Comparison of ENCODE assay signal across 26 cellular contexts in the genomic region with DNA sequence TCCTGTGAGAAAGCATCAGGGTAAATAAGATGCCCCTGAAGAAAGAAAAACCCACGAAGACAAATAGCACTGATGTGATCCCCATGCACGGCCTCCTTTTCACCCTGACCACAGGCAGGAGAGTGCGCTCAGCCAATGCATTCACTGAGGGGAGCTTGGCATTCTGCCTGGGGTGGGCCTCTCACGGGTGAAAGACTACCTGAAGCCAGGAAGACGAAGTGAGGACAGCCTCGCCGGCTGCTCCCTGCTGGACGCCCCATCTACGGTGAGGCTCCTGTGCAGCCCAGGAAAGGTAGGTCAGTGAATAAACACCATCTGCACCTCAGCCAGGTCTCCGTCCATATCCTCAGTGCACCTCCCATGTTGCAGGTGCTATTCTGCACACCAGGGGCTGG. TPM values are rescaled to one million over a fixed set of nuclear protein-coding genes. Genes with fewer than 3 reads are reported as not detected.
"Had no signal": no experiment of that assay in that cellular context is flagged by ENCODE, and none has a peak within 500 bp of the region (broad histone marks: within the 10 kb centered on the region; RNA-seq: fewer than 3 reads in every experiment).

No MANE protein-coding gene starts in this region.

- H3K9me3 ChIP-seq: adrenal gland, body of pancreas, colonic mucosa, prostate gland, upper lobe of left lung had no signal

- ATAC-seq: body of pancreas; effector memory CD8-positive, alpha-beta T cell; natural killer cell had no signal

- H3K4me3 ChIP-seq: adrenal gland, body of pancreas, colonic mucosa, prostate gland, smooth muscle cell, upper lobe of left lung had no signal

- DNase-seq: activated CD4-positive, alpha-beta T cell treated with anti-CD3 and anti-CD28 coated beads for 4 hours; activated CD4-positive, alpha-beta T cell treated with anti-CD3 and anti-CD28 coated beads, Interleukin-2, amount 50 U/mL, for 48 hours; activated CD8-positive, alpha-beta memory T cell treated with anti-CD3 and anti-CD28 coated beads, Interleukin-2, amount 50 U/mL, for 4 hours; activated effector memory CD4-positive, alpha-beta T cell treated with anti-CD3 and anti-CD28 coated beads, Interleukin-2, amount 50 U/mL, for 16 hours; activated naive CD4-positive, alpha-beta T cell treated with anti-CD3 and anti-CD28 coated beads for 36 hours; activated naive CD8-positive, alpha-beta T cell treated with anti-CD3 and anti-CD28 coated beads for 36 hours; activated T-cell treated with anti-CD3 and anti-CD28 coated beads, Interleukin-2, amount 50 U/mL, for 1 hour; aorta; body of pancreas; colonic mucosa; effector memory CD8-positive, alpha-beta T cell; erythroblast; hippocampal formation; natural killer cell; stimulated activated naive CD4-positive, alpha-beta T cell treated with Interleukin-2 at 50 U/mL for 16 hours; substantia nigra; T-helper 1 cell; upper lobe of left lung had no signal

- H3K27ac ChIP-seq: adrenal gland, body of pancreas, colonic mucosa, prostate gland, upper lobe of left lung, VCaP had no signal

- H3K4me2 ChIP-seq: smooth muscle cell had no signal

- FAIRE-seq: TTC549 had no signal

- H3K36me3 ChIP-seq: adrenal gland, colonic mucosa, prostate gland, upper lobe of left lung had no signal

- H3K27me3 ChIP-seq: adrenal gland, body of pancreas, colonic mucosa, upper lobe of left lung had no signal

- H3K4me1 ChIP-seq: adrenal gland, body of pancreas, colonic mucosa, prostate gland, upper lobe of left lung had no signal

RNA-seq across cellular contexts. Expression of gene CPXM2, which starts 32.0 kb away (rescaled TPM):
- total RNA-seq: activated CD8-positive, alpha-beta memory T cell treated with anti-CD3 and anti-CD28 coated beads for 36 hours; activated naive CD4-positive, alpha-beta T cell treated with anti-CD3 and anti-CD28 coated beads for 36 hours; activated naive CD8-positive, alpha-beta T cell treated with anti-CD3 and anti-CD28 coated beads for 36 hours; activated T-helper 1 cell treated with anti-CD3 and anti-CD28 coated beads, Interleukin-12 subunit alpha, Interleukin-12 subunit beta, Interleukin-2, Interleukin-4 antibody, amounts not matched to agents 30 ng/mL and 10 ng/mL and 1 ng/mL, durations not matched to agents 14 hours and 24 hours and 36 hours; fibroblast of villous mesenchyme; natural killer cell had no signal
